ENCODE assay signal across 8 cellular contexts in the genomic region with DNA sequence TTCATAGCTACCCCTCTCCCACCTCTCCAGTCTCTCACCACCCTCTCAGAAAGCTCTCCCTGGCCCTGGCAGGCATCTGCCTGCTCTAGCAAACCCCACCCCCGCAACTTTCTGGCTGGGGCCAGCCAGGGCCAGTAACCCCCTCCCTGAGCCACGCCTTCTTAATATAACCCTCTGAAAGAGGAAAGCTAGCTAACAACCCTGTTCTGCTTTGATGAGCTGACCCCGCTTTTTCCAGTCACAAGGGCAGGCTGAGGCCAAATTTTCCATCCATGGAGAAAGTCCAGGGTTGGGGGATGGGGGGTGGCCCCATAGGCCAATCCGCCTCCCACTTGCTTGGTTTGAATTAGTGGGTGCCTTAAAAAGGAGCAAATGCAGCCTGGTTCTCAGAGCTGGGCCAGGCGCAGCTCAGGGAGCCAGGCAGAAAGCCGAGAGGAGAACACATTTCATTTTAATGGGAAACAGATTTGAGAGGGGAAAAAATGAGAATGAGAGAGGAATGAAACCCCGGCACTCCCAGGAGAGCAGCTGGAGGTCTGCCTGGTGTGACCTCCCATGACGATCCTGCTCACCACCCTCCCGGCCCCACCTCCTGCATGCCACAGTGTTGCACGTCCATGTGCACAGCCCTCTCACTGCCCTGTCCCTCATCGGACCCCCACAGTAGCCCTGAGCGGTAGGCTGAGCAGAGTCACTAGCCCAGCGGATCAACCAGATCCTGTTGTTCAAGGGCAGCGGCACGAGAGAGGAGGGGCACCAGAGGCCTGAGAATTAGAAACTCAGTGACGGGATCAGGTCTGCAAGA.
DNase-seq lines count a peak whose midpoint lies in the region; ATAC-seq and TF ChIP-seq lines count a peak whose summit lies in the region.

No MANE protein-coding gene starts in this region.

- H3K4me2 ChIP-seq in skeletal muscle satellite cell (ENCODE audit: low read length): peak overlapping the region; percentile 47

- no peaks in the 10 kb centered on the region for H3K36me3 ChIP-seq in adipocyte (ENCODE audit: control insufficient read depth, insufficient read depth, low read length, severe bottlenecking)
- H3K36me3 ChIP-seq in skeletal muscle satellite cell (ENCODE audit: insufficient read depth, low read length): no peaks in the 10 kb centered on the region

- H3K9ac ChIP-seq in adipocyte (ENCODE audit: low read length) (peak overlapping the region; percentile 88), skeletal muscle satellite cell (ENCODE audit: low read depth, low read length) (peak overlapping the region; percentile 77)

- DNase-seq in GM13976 (ENCODE audit: low spot score) (peak; percentile 44), adipocyte (ENCODE audit: low read depth) (peak; percentile 96), hepatic stellate cell (ENCODE audit: low spot score) (peak; percentile 85), GM19238 (ENCODE audit: insufficient read length, low spot score) (no peak)
- DNase-seq in activated CD4-positive, CD25-positive, alpha-beta regulatory T cell treated with anti-CD3 and anti-CD28 coated beads, Interleukin-2, amount 50 U/mL, for 72 hours: no peak

- H3K27me3 ChIP-seq in adipocyte (replicated peaks; ENCODE audit: control insufficient read depth, insufficient read depth, low read length) (no peaks in the 10 kb centered on the region), skeletal muscle satellite cell (ENCODE audit: control insufficient read depth, insufficient read depth, low read length) (no peaks in the 10 kb centered on the region)

- H3K4me3 ChIP-seq in adipocyte (ENCODE audit: low read length): peak overlapping the region; percentile 66
- H3K4me3 ChIP-seq in skeletal muscle satellite cell (ENCODE audit: low read length): peak overlapping the region; percentile 24

- in situ Hi-C loops in GM13976 (cut with MboI; ENCODE audit: low sequenced_read_pairs, unreplicated experiment): no loop called here

- ATAC-seq in GM21367 (IDR thresholded peaks at IDR 0.05; ENCODE audit: unreplicated experiment): no peak
- no peak for ATAC-seq in HG02973 (IDR thresholded peaks at IDR 0.05; ENCODE audit: unreplicated experiment)

- H3K9me3 ChIP-seq in adipocyte (ENCODE audit: control insufficient read depth, low read length) (no peaks in the 10 kb centered on the region), skeletal muscle satellite cell (replicated peaks; ENCODE audit: low read length) (no peaks in the 10 kb centered on the region)

- no peak for TF ChIP-seq CTCF in GM13976 (IDR thresholded peaks at IDR 0.05; ENCODE audit: borderline replicate concordance, control extremely low read depth, extremely low read depth, insufficient read depth, missing control alignments)

- H3K4me1 ChIP-seq in adipocyte (ENCODE audit: control insufficient read depth, insufficient read depth, low read length) (peaks cover 51% of the 10 kb centered on the region), skeletal muscle satellite cell (ENCODE audit: control insufficient read depth, insufficient read depth, low read length) (peaks cover 48% of the 10 kb centered on the region)

Comparison
In these comparisons a context has a peak if more than half of its experiments do, and no peak if none do; other contexts are left out.
1. DNase-seq: peak in GM13976 (single experiment), adipocyte (single experiment) and hepatic stellate cell (single experiment); none in GM19238 (single experiment) and activated CD4-positive, CD25-positive, alpha-beta regulatory T cell treated with anti-CD3 and anti-CD28 coated beads, Interleukin-2, amount 50 U/mL, for 72 hours (single experiment).